ENCODE assay signal across 11 cellular contexts in genomic region chr22:50308986-50309600, GRCh38. TPM values are rescaled to one million over a fixed set of nuclear protein-coding genes. Genes with fewer than 3 reads are reported as not detected.
DNase-seq lines count a peak whose midpoint lies in the region; ATAC-seq and TF ChIP-seq lines count a peak whose summit lies in the region.
"Had no signal": no experiment of that assay in that cellular context is flagged by ENCODE, and none has a peak within 500 bp of the region (broad histone marks: within the 10 kb centered on the region; RNA-seq: fewer than 3 reads in every experiment).

No MANE protein-coding gene starts in this region.

- no peak for ATAC-seq in activated naive CD8-positive, alpha-beta T cell treated with anti-CD3 and anti-CD28 coated beads, Interleukin-2, amount 10 ng/mL, durations not matched to agents 7 days and 5 days (ENCODE audit: low read depth)
- ATAC-seq in HG03097 (IDR thresholded peaks at IDR 0.05; ENCODE audit: low FRiP score, unreplicated experiment) (no peak), left colon (no peak)
- ATAC-seq: foreskin keratinocyte had no signal

- H3K27ac Mint-ChIP-seq in activated naive CD8-positive, alpha-beta T cell treated with anti-CD3 and anti-CD28 coated beads, Interleukin-2, amount 10 ng/mL, durations not matched to agents 7 days and 5 days: peak overlapping the region; percentile 82

- H3K27ac ChIP-seq in suprapubic skin: peak overlapping the region; percentile 71
- H3K27ac ChIP-seq: foreskin keratinocyte had no signal

- TF ChIP-seq POLR2A in suprapubic skin (IDR thresholded peaks at IDR 0.05): no peak

- peaks cover 9% of the 10 kb centered on the region for H3K4me1 Mint-ChIP-seq in activated naive CD8-positive, alpha-beta T cell treated with anti-CD3 and anti-CD28 coated beads, Interleukin-2, amount 10 ng/mL, durations not matched to agents 7 days and 5 days

- 46% methylated on average over 3 of the region's 9 CpGs for WGBS in suprapubic skin

- no peaks in the 10 kb centered on the region for H3K36me3 Mint-ChIP-seq in activated naive CD8-positive, alpha-beta T cell treated with anti-CD3 and anti-CD28 coated beads, Interleukin-2, amount 10 ng/mL, durations not matched to agents 7 days and 5 days

- H3K4me3 Mint-ChIP-seq in activated naive CD8-positive, alpha-beta T cell treated with anti-CD3 and anti-CD28 coated beads, Interleukin-2, amount 10 ng/mL, durations not matched to agents 7 days and 5 days: peak overlapping the region; percentile 54

- peaks cover 10% of the 10 kb centered on the region for H3K27me3 Mint-ChIP-seq in activated naive CD8-positive, alpha-beta T cell treated with anti-CD3 and anti-CD28 coated beads, Interleukin-2, amount 10 ng/mL, durations not matched to agents 7 days and 5 days

- intact Hi-C loops in left colon (cut with DNase I, micrococcal nuclease): no loop called here

- no peaks in the 10 kb centered on the region for H3K36me3 ChIP-seq in suprapubic skin
- no peaks in the 10 kb centered on the region; the same call in 1 of the 2 replicates for H3K36me3 ChIP-seq in BE2C

- POLR2A ChIA-PET in activated naive CD8-positive, alpha-beta T cell treated with anti-CD3 and anti-CD28 coated beads, Interleukin-2, amount 10 ng/mL, durations not matched to agents 7 days and 5 days (lab: Charles Lee): interaction anchor here (0.8 kb wide), 1 partner anchor 32 kb away, joined by 3 read pairs; no protein-coding TSS in a partner anchor

- DNase-seq in SIG-M5 treated with dmso at 0.1 percent for 504 hours (lab: John Stamatoyannopoulos, UW; ENCODE audit: unreplicated experiment) (peak; percentile 60), SIG-M5 (lab: John Stamatoyannopoulos, UW) (no peak), medulla oblongata (ENCODE audit: extremely low spot score) (peak; percentile 26), suprapubic skin (ENCODE audit: low spot score in 2 of 2) (no peak), BE2C (no peak), left colon (no peak)
- no peak for DNase-seq in activated naive CD8-positive, alpha-beta T cell treated with anti-CD3 and anti-CD28 coated beads, Interleukin-2, amount 10 ng/mL, durations not matched to agents 7 days and 5 days
- DNase-seq: activated T-cell treated with anti-CD3 and anti-CD28 coated beads for 4 hours; foreskin keratinocyte; stimulated activated CD4-positive, alpha-beta T cell treated with anti-CD3 and anti-CD28 coated beads, Interleukin-12 subunit alpha, Interleukin-12 subunit beta, amount 100 ng/mL, for 4 hours had no signal

- H3K4me3 ChIP-seq in suprapubic skin: no peak overlapping the region
- H3K4me3 ChIP-seq in BE2C (ENCODE audit: low read depth, low read length): no peak overlapping the region

- H3K9me3 ChIP-seq in suprapubic skin: no peaks in the 10 kb centered on the region
- no peaks in the 10 kb centered on the region for H3K9me3 ChIP-seq in BE2C

- H3K4me1 ChIP-seq in suprapubic skin (peaks cover 46% of the 10 kb centered on the region), BE2C (peaks cover 34% of the 10 kb centered on the region)

- TF ChIP-seq CTCF in suprapubic skin (IDR thresholded peaks at IDR 0.05) (no peak), BE2C (IDR thresholded peaks at IDR 0.05; ENCODE audit: low read depth, low read length) (no peak)

- no peaks in the 10 kb centered on the region for H3K27me3 ChIP-seq in suprapubic skin
- no peaks in the 10 kb centered on the region for H3K27me3 ChIP-seq in BE2C
- H3K27me3 ChIP-seq: foreskin keratinocyte had no signal

- no peak for TF ChIP-seq EP300 in suprapubic skin (IDR thresholded peaks at IDR 0.05)

- H3K9me3 Mint-ChIP-seq in activated naive CD8-positive, alpha-beta T cell treated with anti-CD3 and anti-CD28 coated beads, Interleukin-2, amount 10 ng/mL, durations not matched to agents 7 days and 5 days: no peaks in the 10 kb centered on the region

RNA-seq across cellular contexts. Expression of gene PLXNB2, which starts 1.6 kb away (rescaled TPM):
- 10 to 100 TPM; 43.0 to 45.8 TPM for total RNA-seq in activated naive CD8-positive, alpha-beta T cell treated with anti-CD3 and anti-CD28 coated beads, Interleukin-2, amount 10 ng/mL, durations not matched to agents 7 days and 5 days
- total RNA-seq in suprapubic skin (100 to 1,000 TPM; 117 to 231 (median 192) TPM), left colon (100 to 1,000 TPM; 290 TPM)
- polyA plus RNA-seq in BE2C (2012; ENCODE audit: insufficient read depth, insufficient read length, low read depth): 287 TPM

RNA-seq across cellular contexts. Expression of gene DENND6B, which starts 17.7 kb away (rescaled TPM):
- 1 to 10 TPM; 8.8 to 9.5 TPM for total RNA-seq in activated naive CD8-positive, alpha-beta T cell treated with anti-CD3 and anti-CD28 coated beads, Interleukin-2, amount 10 ng/mL, durations not matched to agents 7 days and 5 days
- total RNA-seq in suprapubic skin: 1 to 10 TPM; 3.3 to 5.4 (median 3.4) TPM
- 7.1 TPM for polyA plus RNA-seq in BE2C (2012; ENCODE audit: insufficient read depth, insufficient read length, low read depth)
- 1 to 10 TPM; 3.7 to 4.7 TPM for total RNA-seq in left colon

RNA-seq across cellular contexts. Expression of gene PPP6R2, which starts 34.0 kb away (rescaled TPM):
- 10 to 100 TPM; 81.6 to 86.8 TPM for total RNA-seq in activated naive CD8-positive, alpha-beta T cell treated with anti-CD3 and anti-CD28 coated beads, Interleukin-2, amount 10 ng/mL, durations not matched to agents 7 days and 5 days
- 10 to 100 TPM; 46.7 to 70.3 (median 64.6) TPM for total RNA-seq in suprapubic skin
- polyA plus RNA-seq in BE2C (2012; ENCODE audit: insufficient read depth, insufficient read length, low read depth): 39.8 TPM
- 10 to 100 TPM; 44.6 to 61.0 TPM for total RNA-seq in left colon

RNA-seq across cellular contexts. Expression of gene MAPK11, which starts 38.9 kb away (rescaled TPM):
- 1 to 10 TPM; 7.9 to 8.5 TPM for total RNA-seq in activated naive CD8-positive, alpha-beta T cell treated with anti-CD3 and anti-CD28 coated beads, Interleukin-2, amount 10 ng/mL, durations not matched to agents 7 days and 5 days
- 1 to 10 TPM; 3.8 to 5.8 (median 4.5) TPM for total RNA-seq in suprapubic skin
- polyA plus RNA-seq in BE2C (2012; ENCODE audit: insufficient read depth, insufficient read length, low read depth): 38.3 TPM
- total RNA-seq in left colon: 1 to 10 TPM; 1.2 to 1.9 TPM

RNA-seq across cellular contexts. Expression of gene MAPK12, which starts 47.6 kb away (rescaled TPM):
- 1 to 10 TPM; 3.1 to 3.6 TPM for total RNA-seq in activated naive CD8-positive, alpha-beta T cell treated with anti-CD3 and anti-CD28 coated beads, Interleukin-2, amount 10 ng/mL, durations not matched to agents 7 days and 5 days
- total RNA-seq in suprapubic skin: 1 to 10 TPM; 1.3 to 5.7 (median 3.3) TPM
- polyA plus RNA-seq in BE2C (2012; ENCODE audit: insufficient read depth, insufficient read length, low read depth): 189 TPM
- total RNA-seq in left colon: 1 to 10 TPM; 3.0 to 3.1 TPM

Comparison
In these comparisons a context has a peak if more than half of its experiments do, and no peak if none do; other contexts are left out.
1. DNase-seq: peak in SIG-M5 treated with dmso at 0.1 percent for 504 hours (single experiment) and medulla oblongata (single experiment); none in SIG-M5 (single experiment), activated naive CD8-positive, alpha-beta T cell treated with anti-CD3 and anti-CD28 coated beads, Interleukin-2, amount 10 ng/mL, durations not matched to agents 7 days and 5 days (single experiment), suprapubic skin (0 of 2), BE2C (single experiment) and left colon (0 of 2).